Comparison of ENCODE assay signal across 12 cellular contexts in genomic region chr3:87307805-87308204, GRCh38. TPM values are rescaled to one million over a fixed set of nuclear protein-coding genes. Genes with fewer than 3 reads are reported as not detected.
A peak's percentile ranks its signal among the peaks of the same experiment; 100 is the strongest.
DNase-seq lines count a peak whose midpoint lies in the region; ATAC-seq, FAIRE-seq and TF ChIP-seq lines count a peak whose summit lies in the region.
"Had no signal": no experiment of that assay in that cellular context is flagged by ENCODE, and none has a peak within 500 bp of the region (broad histone marks: within the 10 kb centered on the region; RNA-seq: fewer than 3 reads in every experiment).

No MANE protein-coding gene starts in this region.

- POLR2A ChIA-PET in BJ (lab: Charles Lee) = no interaction called here

- DNase-seq in BJ (ENCODE audit: low read depth) (no peak), bronchial epithelial cell (ENCODE audit: low read depth) (peak; percentile 42), activated gamma-delta T cell treated with Interleukin-2 at 50 U/mL for 16 hours (no peak), amygdala (lab: John Stamatoyannopoulos, UW) (no peak)
- no peak for DNase-seq in stimulated activated CD4-positive, alpha-beta T cell treated with anti-CD3 and anti-CD28 coated beads, Interleukin-4, amount 100 ng/mL, for 24 hours
- DNase-seq: hippocampal formation; naive thymus-derived CD8-positive, alpha-beta T cell; NCI-H1417; Right ventricle myocardium superior had no signal

- TF ChIP-seq CTCF in BJ (IDR thresholded peaks at IDR 0.05; ENCODE audit: insufficient read depth, low read depth, low read length) = 0 out of 2 replicates have a peak, but pooled peaks have one; percentile 14
- peak; percentile 16 for TF ChIP-seq CTCF in bronchial epithelial cell (IDR thresholded peaks at IDR 0.05; ENCODE audit: insufficient read depth, low read length, severe bottlenecking)

- H3K36me3 ChIP-seq in BJ (ENCODE audit: control insufficient read depth, insufficient read depth, low read length) = no peaks in the 10 kb centered on the region
- no peaks in the 10 kb centered on the region for H3K36me3 ChIP-seq in bronchial epithelial cell (ENCODE audit: control insufficient read depth, insufficient read depth, low read length)

- no peak for FAIRE-seq in bronchial epithelial cell (lab: Jason Lieb, UNC)

- no peak overlapping the region for H3K4me3 ChIP-seq in BJ (ENCODE audit: low read depth, low read length)
- no peak overlapping the region for H3K4me3 ChIP-seq in bronchial epithelial cell (ENCODE audit: low read depth, low read length)

- CTCF ChIA-PET in BJ (lab: Yijun Ruan, JAX) = interaction anchor here (1.1 to 1.2 kb wide), 2 partner anchors 10 to 11 kb away, joined by 3 read pairs; no protein-coding TSS in a partner anchor

- H3K27me3 ChIP-seq in BJ (ENCODE audit: control insufficient read depth, insufficient read depth, low read length) (no peaks in the 10 kb centered on the region), bronchial epithelial cell (ENCODE audit: control insufficient read depth, insufficient read depth, low read length) (no peaks in the 10 kb centered on the region)

- peak; percentile 89 for ATAC-seq in GM19351 (IDR thresholded peaks at IDR 0.05; ENCODE audit: unreplicated experiment)
- ATAC-seq in HG03175 (IDR thresholded peaks at IDR 0.05; ENCODE audit: unreplicated experiment) = peak; percentile 73
- ATAC-seq in GM19455 (IDR thresholded peaks at IDR 0.05; ENCODE audit: unreplicated experiment) = no peak
- ATAC-seq: naive thymus-derived CD8-positive, alpha-beta T cell had no signal

RNA-seq across cellular contexts. Expression of gene POU1F1, which starts 31.4 kb away (rescaled TPM):
- not detected in 2 replicates for polyA plus RNA-seq in BJ (2011; rRNA removed)
- polyA minus RNA-seq in BJ (2011; rRNA and poly(A)+ RNA removed) = not detected in 2 replicates
- total RNA-seq in bronchial epithelial cell = not detected in 2 replicates
- total RNA-seq: naive thymus-derived CD8-positive, alpha-beta T cell; Right ventricle myocardium superior had no signal
- polyA plus RNA-seq: naive thymus-derived CD8-positive, alpha-beta T cell had no signal
